ENCODE assay signal across 15 cellular contexts in genomic region chr18:62369129-62369644, GRCh38. TPM values are rescaled to one million over a fixed set of nuclear protein-coding genes. Genes with fewer than 3 reads are reported as not detected.
DNase-seq lines count a peak whose midpoint lies in the region; ATAC-seq and TF ChIP-seq lines count a peak whose summit lies in the region.
"Had no signal": no experiment of that assay in that cellular context is flagged by ENCODE, and none has a peak within 500 bp of the region (broad histone marks: within the 10 kb centered on the region; RNA-seq: fewer than 3 reads in every experiment).

No MANE protein-coding gene starts in this region.

- POLR2A ChIA-PET in HCT116 (lab: Charles Lee): no interaction called here

- no peak for TF ChIP-seq POLR2A in HCT116 (IDR thresholded peaks at IDR 0.05; ENCODE audit: borderline replicate concordance, extremely low read depth, insufficient read depth, insufficient read length)
- TF ChIP-seq POLR2A in spleen (IDR thresholded peaks at IDR 0.05): no peak

- 0 out of 2 replicates have a peak, but pooled peaks have one; percentile 46 for ATAC-seq in HCT116
- peak; percentile 13 for ATAC-seq in upper lobe of right lung
- ATAC-seq in left lobe of liver: no peak
- ATAC-seq: A549 had no signal

- no peaks in the 10 kb centered on the region for H3K27me3 Mint-ChIP-seq in endodermal cell (ENCODE audit: insufficient read depth)

- H3K36me3 ChIP-seq in HCT116 (ENCODE audit: control insufficient read depth in 1 of 2, insufficient read depth in 2 of 2, low read length in 2 of 2) (no peaks in the 10 kb centered on the region), endodermal cell (ENCODE audit: control insufficient read depth, insufficient read depth, low read length) (peaks cover 18% of the 10 kb centered on the region), upper lobe of right lung (no peaks in the 10 kb centered on the region), spleen (no peaks in the 10 kb centered on the region)
- H3K36me3 ChIP-seq: BE2C had no signal

- no peaks in the 10 kb centered on the region for H3K79me2 ChIP-seq in HCT116 (ENCODE audit: insufficient read depth, low read length)

- H2AFZ ChIP-seq in HCT116 (ENCODE audit: low read depth, low read length, poor library complexity, severe bottlenecking): no peak overlapping the region

- RAD21 ChIA-PET in HCT116 (lab: Charles Lee; ENCODE audit: low non-redundant PET in 1 of 2, low total read pairs in 2 of 2, uncharacterized antibody in 2 of 2, unreplicated experiment in 2 of 2): no interaction called here

- H3K9me3 ChIP-seq in HCT116 (ENCODE audit: control insufficient read depth in 1 of 2, insufficient read depth in 1 of 2, low read depth in 1 of 2, low read length in 2 of 2): no peaks in the 10 kb centered on the region
- no peaks in the 10 kb centered on the region for H3K9me3 ChIP-seq in endodermal cell (ENCODE audit: control insufficient read depth, low read length)
- no peaks in the 10 kb centered on the region for H3K9me3 ChIP-seq in upper lobe of right lung
- no peaks in the 10 kb centered on the region for H3K9me3 ChIP-seq in spleen
- H3K9me3 ChIP-seq: A549, BE2C, Caco-2 had no signal

- intact Hi-C loops in HCT116 (cut with micrococcal nuclease) (no loop called here), upper lobe of right lung (cut with DNase I) (no loop called here), spleen (cut with DNase I; ENCODE audit: low total_unique reads) (no loop called here)

- TF ChIP-seq RAD21 in HCT116 (IDR thresholded peaks at IDR 0.05; ENCODE audit: low read depth): no peak

- CTCF ChIA-PET in HCT116 (lab: Charles Lee): no interaction called here

- 87 to 90% methylated on average over 2 to 9 of the region's 9 CpGs for WGBS in endodermal cell (ENCODE audit: insufficient coverage in 1 of 2, insufficient read length in 1 of 2), 2 experiments
- 71 to 95% (median 90%) methylated on average over 8 to 9 of the region's 9 CpGs for WGBS in spleen, 5 donors

- H3K4me3 ChIP-seq in HCT116 (replicated peaks in 1 of 2; ENCODE audit: low read depth in 1 of 2, low read length in 2 of 2) (no peak overlapping the region), endodermal cell (ENCODE audit: low read length) (no peak overlapping the region), upper lobe of right lung (no peak overlapping the region), spleen (no peak overlapping the region)
- H3K4me3 ChIP-seq: A549 had no signal

- no peak for DNase-seq in HCT116 (ENCODE audit: low read depth, low spot score)
- DNase-seq in endodermal cell: peak; percentile 68
- DNase-seq in upper lobe of right lung: no peak
- DNase-seq in NCI-H446 (lab: John Stamatoyannopoulos, UW): no peak
- DNase-seq in spleen: no peak
- DNase-seq in left lobe of liver (ENCODE audit: low spot score): no peak
- DNase-seq: BE2C; Caco-2; CD8-positive, alpha-beta memory T cell; Kasumi-1; KBM-7 had no signal

- no peak overlapping the region for H3K4me2 ChIP-seq in HCT116 (ENCODE audit: low read length)
- H3K4me2 ChIP-seq: A549 had no signal

- no peaks in the 10 kb centered on the region for H3K9me3 Mint-ChIP-seq in endodermal cell
- H3K9me3 Mint-ChIP-seq: CD8-positive, alpha-beta memory T cell had no signal

- H3K27ac ChIP-seq in HCT116 (ENCODE audit: low read depth, low read length): no peak overlapping the region
- H3K27ac ChIP-seq in endodermal cell (ENCODE audit: low read depth, low read length): no peak overlapping the region
- no peak overlapping the region for H3K27ac ChIP-seq in upper lobe of right lung
- no peak overlapping the region for H3K27ac ChIP-seq in spleen
- H3K27ac ChIP-seq: A549, HL-60 had no signal

- H3K9me2 ChIP-seq in HCT116 (ENCODE audit: insufficient read depth): no peaks in the 10 kb centered on the region

- peaks cover 4% of the 10 kb centered on the region for H3K4me1 Mint-ChIP-seq in endodermal cell
- H3K4me1 Mint-ChIP-seq: CD8-positive, alpha-beta memory T cell had no signal

- H3K9ac ChIP-seq in HCT116 (ENCODE audit: low read length) (no peak overlapping the region), endodermal cell (ENCODE audit: extremely low read depth, low read length, poor library complexity, severe bottlenecking) (no peak overlapping the region)

- TF ChIP-seq CTCF in GM12873 (IDR thresholded peaks at IDR 0.05; ENCODE audit: insufficient read depth, low read depth, low read length, missing control alignments) (peak; percentile 15), HCT116 (IDR thresholded peaks at IDR 0.05 in 2 of 3, conservative IDR thresholded peaks at IDR 0.05 in 1 of 3; ENCODE audit: borderline replicate concordance in 1 of 3, insufficient read depth in 1 of 3, low read depth in 2 of 3, low read length in 2 of 3) (no peak), endodermal cell (conservative IDR thresholded peaks at IDR 0.05) (peak; percentile 50), upper lobe of right lung (IDR thresholded peaks at IDR 0.05) (no peak), spleen (IDR thresholded peaks at IDR 0.05 in 8 of 11, conservative IDR thresholded peaks at IDR 0.05 in 3 of 11) (no peak)

- BruUV-seq in HCT116 (replicated peaks; lab: Mats Ljungman, UMichigan): no TSS peak

- no peaks in the 10 kb centered on the region for H3K27me3 ChIP-seq in HCT116 (ENCODE audit: insufficient read depth, low read length)
- no peaks in the 10 kb centered on the region for H3K27me3 ChIP-seq in endodermal cell (ENCODE audit: control insufficient read depth, insufficient read depth, low read length, poor library complexity, severe bottlenecking)
- no peaks in the 10 kb centered on the region for H3K27me3 ChIP-seq in upper lobe of right lung
- no peaks in the 10 kb centered on the region for H3K27me3 ChIP-seq in spleen (replicated peaks in 1 of 7)
- H3K27me3 ChIP-seq: BE2C had no signal

- no peaks in the 10 kb centered on the region for H4K20me1 ChIP-seq in HCT116 (ENCODE audit: insufficient read depth)

- H3K27ac Mint-ChIP-seq in endodermal cell: no peak overlapping the region
- H3K27ac Mint-ChIP-seq: CD8-positive, alpha-beta memory T cell had no signal

- no peaks in the 10 kb centered on the region for H3K4me1 ChIP-seq in HCT116 (ENCODE audit: control insufficient read depth in 1 of 2, insufficient read depth in 2 of 2, low read length in 2 of 2)
- H3K4me1 ChIP-seq in endodermal cell (ENCODE audit: control insufficient read depth, insufficient read depth, low read length): peaks cover 2% of the 10 kb centered on the region
- H3K4me1 ChIP-seq in upper lobe of right lung: no peaks in the 10 kb centered on the region
- no peaks in the 10 kb centered on the region for H3K4me1 ChIP-seq in spleen
- H3K4me1 ChIP-seq: A549, BE2C, Caco-2 had no signal

- H3K4me3 Mint-ChIP-seq in endodermal cell: no peak overlapping the region
- H3K4me3 Mint-ChIP-seq: CD8-positive, alpha-beta memory T cell had no signal

- peaks cover 28% of the 10 kb centered on the region for H3K36me3 Mint-ChIP-seq in endodermal cell (ENCODE audit: low read depth)
- H3K36me3 Mint-ChIP-seq: CD8-positive, alpha-beta memory T cell had no signal

TF ChIP-seq in HCT116, 20 proteins besides CTCF, POLR2A, EP300 and RAD21:
- TF ChIP-seq YY1 (IDR thresholded peaks at IDR 0.05; ENCODE audit: extremely low read depth, insufficient replicate concordance, low read depth, low read length): no peak
- TF ChIP-seq TCF7L2 (IDR thresholded peaks at IDR 0.05; ENCODE audit: borderline replicate concordance, extremely low read depth, insufficient read depth, insufficient read length): no peak
- no peak for TF ChIP-seq SIN3A (IDR thresholded peaks at IDR 0.05; ENCODE audit: low read depth)
- TF ChIP-seq EZH2 (IDR thresholded peaks at IDR 0.05): no peak

RNA-seq across cellular contexts. Expression of gene TNFRSF11A, which starts 44.1 kb away (rescaled TPM):
- 3.2 TPM for total RNA-seq in HCT116 (2021; ENCODE audit: unreplicated experiment)
- polyA plus RNA-seq in HCT116 (2012): 1.4 and 2.2 TPM in 2 replicates
- total RNA-seq in endodermal cell: 10 to 100 TPM; 13.7 to 35.6 TPM
- polyA plus RNA-seq in endodermal cell (2013, experiment 1 of 2): 1.5 TPM
- polyA plus RNA-seq in endodermal cell (2013, experiment 2 of 2): 1.7 TPM
- total RNA-seq in upper lobe of right lung: 2.5 TPM
- 10 to 100 TPM in 3 of 7 donors, 1 to 10 TPM in 4; 1.5 to 11.8 (median 6.4) TPM for total RNA-seq in spleen
- under 1 TPM; 0.29 to 0.57 (median 0.32) TPM for polyA plus RNA-seq in spleen
- 1.1 TPM for total RNA-seq in left lobe of liver
- polyA plus RNA-seq: AG04450 had no signal

Comparison
In these comparisons a context has a peak if more than half of its experiments do, and no peak if none do; other contexts are left out.
1. CTCF ChIP-seq: peak in GM12873 (single experiment) and endodermal cell (single experiment); none in HCT116 (0 of 3), upper lobe of right lung (single experiment) and spleen (0 of 11).